In genomic region chr17:49456172-49456965, GRCh38 we compare ENCODE assay signal across 15 cellular contexts. TPM values are rescaled to one million over a fixed set of nuclear protein-coding genes. Genes with fewer than 3 reads are reported as not detected.
DNase-seq lines count a peak whose midpoint lies in the region; ATAC-seq, FAIRE-seq and TF ChIP-seq lines count a peak whose summit lies in the region.
"Had no signal": no experiment of that assay in that cellular context is flagged by ENCODE, and none has a peak within 500 bp of the region (broad histone marks: within the 10 kb centered on the region; RNA-seq: fewer than 3 reads in every experiment).

No MANE protein-coding gene starts in this region.

- peaks cover 20% of the 10 kb centered on the region for H3K4me1 ChIP-seq in keratinocyte (ENCODE audit: control insufficient read depth, extremely low read depth, insufficient read depth, low read length)

- no peaks in the 10 kb centered on the region for H3K36me3 ChIP-seq in keratinocyte (ENCODE audit: control insufficient read depth in 2 of 2, extremely low read depth in 1 of 2, insufficient read depth in 2 of 2, low read length in 2 of 2)

- H3K79me2 ChIP-seq in keratinocyte (ENCODE audit: control insufficient read depth, insufficient read depth, low read length), result no peaks in the 10 kb centered on the region

- dilution Hi-C loops in keratinocyte (cut with MboI; ENCODE audit: extremely low pct_ligation_motif_present, low sequenced_read_pairs), result no loop called here

- H3K4me3 ChIP-seq in HFF-Myc (replicated peaks; ENCODE audit: low read depth, low read length) (no peak overlapping the region), keratinocyte (ENCODE audit: control insufficient read depth in 2 of 3, extremely low read depth in 1 of 3, insufficient read depth in 2 of 3, low read depth in 1 of 3, low read length in 3 of 3) (no peak overlapping the region)
- H3K4me3 ChIP-seq: skin epidermis had no signal

- no peaks in the 10 kb centered on the region for H4K20me1 ChIP-seq in keratinocyte (ENCODE audit: control insufficient read depth, extremely low read depth, insufficient read depth, low read length)

- peaks cover 44% of the 10 kb centered on the region for H3K27me3 ChIP-seq in keratinocyte (ENCODE audit: control insufficient read depth, extremely low read depth, insufficient read depth, low read length)

- FAIRE-seq in keratinocyte (lab: Jason Lieb, UNC), result peak; percentile 75
- FAIRE-seq: D721Med, endothelial cell of umbilical vein had no signal

- peak; percentile 95 for DNase-seq in AG08395 (ENCODE audit: low spot score)
- peak; percentile 80 for DNase-seq in HFF-Myc (ENCODE audit: extremely low read depth, low read depth)
- DNase-seq in UCSD-AML1 (lab: John Stamatoyannopoulos, UW; ENCODE audit: unreplicated experiment), result peak; percentile 15
- DNase-seq in keratinocyte (ENCODE audit: low read depth, low spot score), result no peak
- no peak for DNase-seq in activated CD8-positive, alpha-beta memory T cell treated with anti-CD3 and anti-CD28 coated beads for 24 hours
- DNase-seq: activated CD4-positive, alpha-beta T cell treated with anti-CD3 and anti-CD28 coated beads, Interleukin-2, amount 10 ng/mL, durations not matched to agents 7 days and 5 days; activated naive CD8-positive, alpha-beta T cell treated with anti-CD3 and anti-CD28 coated beads for 36 hours; mesendoderm; NCI-H2081 had no signal

- TF ChIP-seq CTCF in HFF-Myc (IDR thresholded peaks at IDR 0.05; ENCODE audit: low read depth, low read length, missing control alignments) (no peak), keratinocyte (optimal IDR thresholded peaks at IDR 0.05 in 1 of 3, IDR thresholded peaks at IDR 0.05 in 1 of 3, conservative IDR thresholded peaks at IDR 0.05 in 1 of 3; ENCODE audit: extremely low read depth in 1 of 3, insufficient read depth in 2 of 3, low read length in 3 of 3) (no peak)

- no peaks in the 10 kb centered on the region for H3K9me3 ChIP-seq in keratinocyte (ENCODE audit: control insufficient read depth, low read depth, low read length)

- peak overlapping the region; percentile 15 for H2AFZ ChIP-seq in keratinocyte (ENCODE audit: control insufficient read depth, low read length)

- ATAC-seq in GM18511 (IDR thresholded peaks at IDR 0.05; ENCODE audit: unreplicated experiment) (no peak), GM18868 (IDR thresholded peaks at IDR 0.05; ENCODE audit: unreplicated experiment) (no peak), GM19467 (IDR thresholded peaks at IDR 0.05; ENCODE audit: unreplicated experiment) (no peak)

- no peaks in the 10 kb centered on the region for H3K9me1 ChIP-seq in keratinocyte (ENCODE audit: control insufficient read depth, extremely low read depth, insufficient read depth, low read length)

- no peak overlapping the region for H3K9ac ChIP-seq in keratinocyte (ENCODE audit: control insufficient read depth, extremely low read depth, insufficient read depth, low read length)

- H3K4me2 ChIP-seq in keratinocyte (ENCODE audit: control insufficient read depth, extremely low read depth, insufficient read depth, low read depth, low read length), result no peak overlapping the region

- no peak overlapping the region for H3K27ac ChIP-seq in keratinocyte (ENCODE audit: control insufficient read depth, insufficient read depth, low read length)
- H3K27ac ChIP-seq: skin epidermis had no signal

RNA-seq across cellular contexts. Expression of gene NGFR, which starts 38.7 kb away (rescaled TPM):
- polyA plus RNA-seq in keratinocyte, result 0.97 to 3.1 TPM (median 1.7 TPM) in 3 replicates
- 0.35 TPM for polyA plus RNA-seq in keratinocyte (2011; ENCODE audit: low read depth)
- polyA plus RNA-seq in keratinocyte (2011; cell fraction: cytosol; rRNA removed), result 0.52 and 1.4 TPM in 2 replicates
- 1.4 and 2.8 TPM in 2 replicates for polyA plus RNA-seq in keratinocyte (2011; cell fraction: nucleus; rRNA removed)
- polyA plus RNA-seq in keratinocyte (2012; ENCODE audit: low replicate concordance), result 0.78 and 5.4 TPM in 2 replicates
- polyA minus RNA-seq in keratinocyte, result 0.96 to 3.8 TPM (median 2.2 TPM) in 3 replicates
- polyA minus RNA-seq in keratinocyte (2011; cell fraction: cytosol; rRNA and poly(A)+ RNA removed), result 1.9 TPM
- polyA minus RNA-seq in keratinocyte (2011; cell fraction: nucleus; rRNA and poly(A)+ RNA removed), result 1.4 and 2.5 TPM in 2 replicates
- polyA plus RNA-seq: endothelial cell of umbilical vein had no signal

RNA-seq across cellular contexts. Expression of gene PHB1, which starts 41.7 kb away (rescaled TPM):
- polyA plus RNA-seq in keratinocyte, result 286 to 500 TPM (median 395 TPM) in 3 replicates
- 64.7 TPM for polyA plus RNA-seq in keratinocyte (2011; ENCODE audit: low read depth)
- polyA plus RNA-seq in keratinocyte (2011; cell fraction: cytosol; rRNA removed), result 292 and 405 TPM in 2 replicates
- 226 and 261 TPM in 2 replicates for polyA plus RNA-seq in keratinocyte (2011; cell fraction: nucleus; rRNA removed)
- polyA plus RNA-seq in keratinocyte (2012; ENCODE audit: low replicate concordance), result 214 and 335 TPM in 2 replicates
- polyA minus RNA-seq in keratinocyte, result 298 to 579 TPM (median 485 TPM) in 3 replicates
- 149 TPM for polyA minus RNA-seq in keratinocyte (2011; cell fraction: cytosol; rRNA and poly(A)+ RNA removed)
- polyA minus RNA-seq in keratinocyte (2011; cell fraction: nucleus; rRNA and poly(A)+ RNA removed), result 51.4 and 112 TPM in 2 replicates

Comparison
In these comparisons a context has a peak if more than half of its experiments do, and no peak if none do; other contexts are left out.
1. DNase-seq: peak in AG08395 (single experiment), HFF-Myc (single experiment) and UCSD-AML1 (single experiment); none in keratinocyte (single experiment) and activated CD8-positive, alpha-beta memory T cell treated with anti-CD3 and anti-CD28 coated beads for 24 hours (single experiment).